ENCODE assay signal across 8 cellular contexts in genomic region chr5:159515909-159516415, GRCh38.
DNase-seq lines count a peak whose midpoint lies in the region; ATAC-seq and TF ChIP-seq lines count a peak whose summit lies in the region.

No MANE protein-coding gene starts in this region.

- WGBS in heart right ventricle, 2 donors = 40 to 42% methylated on average over 10 of the region's 10 CpGs

- intact Hi-C loops in heart right ventricle (cut with DNase I) (loop anchor here in 5 of 10 donors (5.0 to 10.0 kb wide), 5 partner anchors 139 to 469 kb away; partner anchors contain the start of gene ADRA1B (in 4 of the 5)), gastrocnemius medialis (cut with DNase I; ENCODE audit: low total_unique reads) (loop anchor here (1.0 to 5.0 kb wide), 3 partner anchors 256 to 471 kb away; partner anchors contain the start of gene ADRA1B)

- H3K4me3 ChIP-seq in CD4-positive, CD25-positive, alpha-beta regulatory T cell (ENCODE audit: low read depth, low read length) = no peak overlapping the region
- no peak overlapping the region for H3K4me3 ChIP-seq in heart right ventricle
- no peak overlapping the region for H3K4me3 ChIP-seq in gastrocnemius medialis

- TF ChIP-seq CTCF in heart right ventricle (IDR thresholded peaks at IDR 0.05) (peak; percentile 45 to 72 (median 70)), gastrocnemius medialis (IDR thresholded peaks at IDR 0.05 in 4 of 5, conservative IDR thresholded peaks at IDR 0.05 in 1 of 5) (peak; percentile 51 to 76 (median 69))

- H3K9me3 ChIP-seq in CD4-positive, CD25-positive, alpha-beta regulatory T cell (ENCODE audit: control insufficient read depth in 2 of 2, low read length in 2 of 2) = no peaks in the 10 kb centered on the region
- H3K9me3 ChIP-seq in heart right ventricle (no peaks in the 10 kb centered on the region), gastrocnemius medialis (no peaks in the 10 kb centered on the region)

- peaks cover 0 to 8% (median 1%) of the 10 kb centered on the region in 4 donors for H3K4me1 Mint-ChIP-seq in CD4-positive, CD25-positive, alpha-beta regulatory T cell

- ATAC-seq in CD4-positive, CD25-positive, alpha-beta regulatory T cell (ENCODE audit: low read depth in 2 of 2) = peak; percentile 53 to 82
- ATAC-seq in GM19043 (IDR thresholded peaks at IDR 0.05; ENCODE audit: low read depth, unreplicated experiment) (peak; percentile 97), HG03196 (IDR thresholded peaks at IDR 0.05; ENCODE audit: unreplicated experiment) (peak; percentile 75), heart right ventricle (peak; percentile 49 to 78 (median 69)), gastrocnemius medialis (peak; percentile 52 to 83)

- no peaks in the 10 kb centered on the region for H3K36me3 Mint-ChIP-seq in CD4-positive, CD25-positive, alpha-beta regulatory T cell

- H3K36me3 ChIP-seq in CD4-positive, CD25-positive, alpha-beta regulatory T cell (ENCODE audit: control insufficient read depth, insufficient read depth, low read length) = no peaks in the 10 kb centered on the region
- H3K36me3 ChIP-seq in heart right ventricle (no peaks in the 10 kb centered on the region), gastrocnemius medialis (no peaks in the 10 kb centered on the region)

- in situ Hi-C loops in gastrocnemius medialis (cut with MboI; ENCODE audit: low sequenced_read_pairs in 4 of 4) = loop anchor here in 2 of 4 donors (10.0 to 25.0 kb wide), 2 partner anchors 396 to 399 kb away; partner anchors contain the start of gene ADRA1B (in 2 of the 2)

- H3K27ac ChIP-seq in CD4-positive, CD25-positive, alpha-beta regulatory T cell (ENCODE audit: insufficient read depth, low read length, poor library complexity, severe bottlenecking) = no peak overlapping the region
- no peak overlapping the region for H3K27ac ChIP-seq in heart right ventricle
- no peak overlapping the region for H3K27ac ChIP-seq in gastrocnemius medialis

- H3K27ac Mint-ChIP-seq in CD4-positive, CD25-positive, alpha-beta regulatory T cell = no peak overlapping the region

- H3K4me3 Mint-ChIP-seq in CD4-positive, CD25-positive, alpha-beta regulatory T cell = no peak overlapping the region

- peaks cover 0 to 4% (median 0%) of the 10 kb centered on the region in 7 donors for H3K9me3 Mint-ChIP-seq in CD4-positive, CD25-positive, alpha-beta regulatory T cell

- peak; percentile 4 to 74 (median 35) for DNase-seq in CD4-positive, CD25-positive, alpha-beta regulatory T cell
- peak; percentile 48 for DNase-seq in RKO (ENCODE audit: low spot score)
- peak; percentile 63 for DNase-seq in activated gamma-delta T cell treated with Interleukin-2 at 50 U/mL for 16 hours
- peak; percentile 17 to 53 for DNase-seq in heart right ventricle
- DNase-seq in gastrocnemius medialis = peak in 1 of 2 donors; percentile 61
- no peak for DNase-seq in NCI-H510A (lab: John Stamatoyannopoulos, UW)

- TF ChIP-seq POLR2A in gastrocnemius medialis (IDR thresholded peaks at IDR 0.05) = no peak

- H3K4me1 ChIP-seq in CD4-positive, CD25-positive, alpha-beta regulatory T cell (ENCODE audit: control insufficient read depth, insufficient read depth, low read length, poor library complexity, severe bottlenecking) = peaks cover 5% of the 10 kb centered on the region
- H3K4me1 ChIP-seq in heart right ventricle (peaks cover 0 to 8% (median under 1%) of the 10 kb centered on the region in 9 donors), gastrocnemius medialis (peaks cover 0 to 1% of the 10 kb centered on the region in 2 donors)

- H3K27me3 ChIP-seq in CD4-positive, CD25-positive, alpha-beta regulatory T cell (ENCODE audit: control insufficient read depth, insufficient read depth, low read length) = peaks cover 1% of the 10 kb centered on the region
- H3K27me3 ChIP-seq in heart right ventricle (no peaks in the 10 kb centered on the region), gastrocnemius medialis (no peaks in the 10 kb centered on the region)

- peaks cover 16% of the 10 kb centered on the region for H3K27me3 Mint-ChIP-seq in CD4-positive, CD25-positive, alpha-beta regulatory T cell
